Comparison of ENCODE assay signal across 17 cellular contexts in the genomic region with DNA sequence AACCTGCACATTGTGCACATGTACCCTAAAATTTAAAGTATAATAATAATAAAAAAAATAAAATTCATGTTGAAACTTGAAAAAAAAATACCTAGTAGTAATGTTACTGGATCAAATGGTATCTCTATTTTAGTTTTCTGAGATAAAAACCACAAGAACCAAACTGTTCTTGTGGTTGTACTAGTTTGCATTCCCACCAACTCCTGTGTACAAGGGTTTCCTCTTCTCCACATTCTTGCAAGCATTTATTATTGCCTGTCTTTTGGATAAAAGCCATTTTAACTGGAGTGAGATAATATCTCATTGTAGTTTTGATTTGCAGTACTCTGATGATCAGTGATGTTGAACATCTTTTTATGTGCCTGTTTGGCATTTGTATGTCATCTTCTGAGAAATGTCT.
"Had no signal": no experiment of that assay in that cellular context is flagged by ENCODE, and none has a peak within 500 bp of the region (broad histone marks: within the 10 kb centered on the region; RNA-seq: fewer than 3 reads in every experiment).

No MANE protein-coding gene starts in this region.

- DNase-seq: colonic mucosa; dermis blood vessel endothelial cell; esophagus squamous epithelium; foreskin fibroblast; glutamatergic neuron; immature natural killer cell; kidney; left cardiac atrium; left ventricle myocardium inferior; lower lobe of right lung; mesendoderm; naive B cell; psoas muscle; stimulated activated naive CD4-positive, alpha-beta T cell treated with Interleukin-2 at 50 U/mL for 16 hours; trophoblast cell had no signal

- H3K4me3 ChIP-seq: colonic mucosa, esophagus squamous epithelium, gastroesophageal sphincter, left ventricle myocardium inferior, lower lobe of right lung, psoas muscle, skin epidermis had no signal
